16 cellular contexts compared by ENCODE assay signal in the genomic region with DNA sequence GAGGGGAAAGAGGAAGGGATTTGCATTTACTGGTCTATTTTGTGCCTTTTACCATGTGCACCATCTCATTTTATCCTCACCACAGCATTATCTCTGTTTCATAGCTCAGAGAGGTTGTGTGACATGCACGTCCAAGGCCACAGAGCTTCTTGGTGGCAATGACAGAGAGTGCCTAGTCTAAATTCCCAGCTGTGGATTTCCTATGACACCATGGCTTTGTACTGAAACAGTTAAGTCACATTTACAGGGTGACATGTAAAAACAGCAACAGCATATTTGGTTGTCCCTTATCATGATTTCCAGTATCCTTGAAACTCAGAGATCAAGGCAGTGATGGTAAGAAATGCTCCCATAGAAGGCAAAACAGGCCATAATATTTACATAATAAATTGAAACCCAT.
DNase-seq lines count a peak whose midpoint lies in the region; ATAC-seq and TF ChIP-seq lines count a peak whose summit lies in the region.
"Had no signal": no experiment of that assay in that cellular context is flagged by ENCODE, and none has a peak within 500 bp of the region (broad histone marks: within the 10 kb centered on the region; RNA-seq: fewer than 3 reads in every experiment).

No MANE protein-coding gene starts in this region.

- WGBS in psoas muscle, 3 donors: 82 to 89% (median 84%) methylated on average over 1 of the region's 1 CpG

- no peaks in the 10 kb centered on the region for H3K36me3 Mint-ChIP-seq in MCF 10A (ENCODE audit: insufficient read depth, unreplicated experiment)
- H3K36me3 Mint-ChIP-seq in activated T-helper 1 cell treated with anti-CD3 and anti-CD28 coated beads, Interleukin-12 subunit alpha, Interleukin-12 subunit beta, Interleukin-2, Interleukin-4 antibody, amounts not matched to agents 30 ng/mL and 10 ng/mL and 1 ng/mL, durations not matched to agents 14 hours and 24 hours and 36 hours (ENCODE audit: low read depth): no peaks in the 10 kb centered on the region

- TF ChIP-seq CTCF in breast epithelium (IDR thresholded peaks at IDR 0.05): no peak
- no peak for TF ChIP-seq CTCF in MCF 10A (IDR thresholded peaks at IDR 0.05; ENCODE audit: unreplicated experiment)
- no peak for TF ChIP-seq CTCF in psoas muscle (IDR thresholded peaks at IDR 0.05)
- TF ChIP-seq CTCF in upper lobe of right lung (IDR thresholded peaks at IDR 0.05): no peak

- DNase-seq in breast epithelium (ENCODE audit: low spot score in 2 of 2) (no peak), MCF 10A (ENCODE audit: unreplicated experiment) (no peak), left kidney (ENCODE audit: low read depth, low spot score) (peak; percentile 50), psoas muscle (no peak), upper lobe of right lung (no peak), NOMO-1 treated with dmso at 0.1 percent for 144 hours (lab: John Stamatoyannopoulos, UW; ENCODE audit: unreplicated experiment) (no peak)
- DNase-seq in activated CD4-positive, alpha-beta T cell treated with anti-CD3 and anti-CD28 coated beads for 4 hours: no peak
- DNase-seq in activated T-helper 1 cell treated with anti-CD3 and anti-CD28 coated beads, Interleukin-12 subunit alpha, Interleukin-12 subunit beta, Interleukin-2, Interleukin-4 antibody, amounts not matched to agents 30 ng/mL and 10 ng/mL and 1 ng/mL, durations not matched to agents 14 hours and 24 hours and 36 hours (ENCODE audit: low spot score): no peak
- DNase-seq: activated CD4-positive, alpha-beta T cell treated with anti-CD3 and anti-CD28 coated beads, Interleukin-2, amount 10 ng/mL, durations not matched to agents 7 days and 5 days; activated T-cell treated with anti-CD3 and anti-CD28 coated beads, Interleukin-2, amount 50 U/mL, for 24 hours; CD4-positive, alpha-beta T cell; mammary epithelial cell; MM.1S; NCI-H2081 treated with DMSO at 0.1 percent for 48 hours; NCI-H774 had no signal

- H3K4me1 ChIP-seq in breast epithelium (no peaks in the 10 kb centered on the region), psoas muscle (peaks cover 13% of the 10 kb centered on the region), upper lobe of right lung (peaks cover 31% of the 10 kb centered on the region)

- H3K36me3 ChIP-seq in breast epithelium (no peaks in the 10 kb centered on the region), psoas muscle (ENCODE audit: insufficient read depth in 1 of 2, low read depth in 1 of 2) (no peaks in the 10 kb centered on the region), upper lobe of right lung (no peaks in the 10 kb centered on the region)

- H3K4me1 Mint-ChIP-seq in MCF 10A (ENCODE audit: insufficient read depth, unreplicated experiment): no peaks in the 10 kb centered on the region
- no peaks in the 10 kb centered on the region for H3K4me1 Mint-ChIP-seq in activated T-helper 1 cell treated with anti-CD3 and anti-CD28 coated beads, Interleukin-12 subunit alpha, Interleukin-12 subunit beta, Interleukin-2, Interleukin-4 antibody, amounts not matched to agents 30 ng/mL and 10 ng/mL and 1 ng/mL, durations not matched to agents 14 hours and 24 hours and 36 hours (ENCODE audit: low read depth)
- H3K4me1 Mint-ChIP-seq: activated CD4-positive, alpha-beta T cell treated with anti-CD3 and anti-CD28 coated beads, Interleukin-2, amount 10 ng/mL, durations not matched to agents 7 days and 5 days had no signal

- ATAC-seq in psoas muscle (peak in 2 of 4 donors; percentile 19 to 37), upper lobe of right lung (no peak)

- no peaks in the 10 kb centered on the region for H3K9me3 Mint-ChIP-seq in MCF 10A (ENCODE audit: unreplicated experiment)
- no peaks in the 10 kb centered on the region for H3K9me3 Mint-ChIP-seq in activated T-helper 1 cell treated with anti-CD3 and anti-CD28 coated beads, Interleukin-12 subunit alpha, Interleukin-12 subunit beta, Interleukin-2, Interleukin-4 antibody, amounts not matched to agents 30 ng/mL and 10 ng/mL and 1 ng/mL, durations not matched to agents 14 hours and 24 hours and 36 hours
- H3K9me3 Mint-ChIP-seq: activated CD4-positive, alpha-beta T cell treated with anti-CD3 and anti-CD28 coated beads, Interleukin-2, amount 10 ng/mL, durations not matched to agents 7 days and 5 days; activated T-cell treated with anti-CD3 and anti-CD28 coated beads, Interleukin-2, amount 50 U/mL, for 24 hours; CD4-positive, alpha-beta T cell had no signal

- H3K27ac Mint-ChIP-seq in MCF 10A (ENCODE audit: low read depth, unreplicated experiment): no peak overlapping the region
- H3K27ac Mint-ChIP-seq in activated T-helper 1 cell treated with anti-CD3 and anti-CD28 coated beads, Interleukin-12 subunit alpha, Interleukin-12 subunit beta, Interleukin-2, Interleukin-4 antibody, amounts not matched to agents 30 ng/mL and 10 ng/mL and 1 ng/mL, durations not matched to agents 14 hours and 24 hours and 36 hours: no peak overlapping the region
- H3K27ac Mint-ChIP-seq: activated CD4-positive, alpha-beta T cell treated with anti-CD3 and anti-CD28 coated beads, Interleukin-2, amount 10 ng/mL, durations not matched to agents 7 days and 5 days; activated T-cell treated with anti-CD3 and anti-CD28 coated beads, Interleukin-2, amount 50 U/mL, for 24 hours; CD4-positive, alpha-beta T cell had no signal

- no peaks in the 10 kb centered on the region for H3K27me3 ChIP-seq in breast epithelium
- no peaks in the 10 kb centered on the region for H3K27me3 ChIP-seq in psoas muscle (ENCODE audit: insufficient read depth in 3 of 3, low read length in 2 of 3)
- no peaks in the 10 kb centered on the region for H3K27me3 ChIP-seq in upper lobe of right lung

- H3K4me3 ChIP-seq in breast epithelium: no peak overlapping the region
- H3K4me3 ChIP-seq in psoas muscle: no peak overlapping the region
- no peak overlapping the region for H3K4me3 ChIP-seq in upper lobe of right lung

- no peak for TF ChIP-seq POLR2A in breast epithelium (IDR thresholded peaks at IDR 0.05)

- CTCF ChIA-PET in MCF 10A (lab: Yijun Ruan, JAX): interaction anchor here (0.7 to 1.2 kb wide), 4 partner anchors 9 to 78 kb away, joined by 3 to 4 read pairs (median 3); no protein-coding TSS in a partner anchor

- H3K27me3 Mint-ChIP-seq in MCF 10A (ENCODE audit: insufficient read depth, unreplicated experiment): no peaks in the 10 kb centered on the region
- peaks cover 11% of the 10 kb centered on the region for H3K27me3 Mint-ChIP-seq in activated T-helper 1 cell treated with anti-CD3 and anti-CD28 coated beads, Interleukin-12 subunit alpha, Interleukin-12 subunit beta, Interleukin-2, Interleukin-4 antibody, amounts not matched to agents 30 ng/mL and 10 ng/mL and 1 ng/mL, durations not matched to agents 14 hours and 24 hours and 36 hours (ENCODE audit: insufficient read depth)

- H3K9me3 ChIP-seq in breast epithelium (no peaks in the 10 kb centered on the region), psoas muscle (no peaks in the 10 kb centered on the region), upper lobe of right lung (no peaks in the 10 kb centered on the region)

- no TSS peak for BruUV-seq in MCF 10A (replicated peaks; lab: Mats Ljungman, UMichigan)

- intact Hi-C loops in breast epithelium (cut with DNase I; ENCODE audit: low total_unique reads): no loop called here
- intact Hi-C loops in MCF 10A (cut with micrococcal nuclease): no loop called here
- intact Hi-C loops in psoas muscle (cut with DNase I): loop anchor here in 1 of 2 donors (5.0 kb wide), 1 partner anchor 43 kb away; no protein-coding TSS in a partner anchor
- intact Hi-C loops in upper lobe of right lung (cut with DNase I): no loop called here
- intact Hi-C loops in activated T-helper 1 cell treated with anti-CD3 and anti-CD28 coated beads, Interleukin-12 subunit alpha, Interleukin-12 subunit beta, Interleukin-2, Interleukin-4 antibody, amounts not matched to agents 30 ng/mL and 10 ng/mL and 1 ng/mL, durations not matched to agents 14 hours and 24 hours and 36 hours (cut with micrococcal nuclease): no loop called here

- H3K27ac ChIP-seq in breast epithelium (peak overlapping the region; percentile 70 to 72), psoas muscle (peak overlapping the region; percentile 27), upper lobe of right lung (peak overlapping the region; percentile 55)
- H3K27ac ChIP-seq: RWPE1 had no signal

- POLR2A ChIA-PET in MCF 10A (lab: Yijun Ruan, JAX): interaction anchor here (1.0 to 1.1 kb wide), 2 partner anchors 9 to 15 kb away, joined by 3 to 5 read pairs; no protein-coding TSS in a partner anchor

- no peak overlapping the region for H3K4me3 Mint-ChIP-seq in MCF 10A (ENCODE audit: unreplicated experiment)
- H3K4me3 Mint-ChIP-seq in activated T-helper 1 cell treated with anti-CD3 and anti-CD28 coated beads, Interleukin-12 subunit alpha, Interleukin-12 subunit beta, Interleukin-2, Interleukin-4 antibody, amounts not matched to agents 30 ng/mL and 10 ng/mL and 1 ng/mL, durations not matched to agents 14 hours and 24 hours and 36 hours: no peak overlapping the region
- H3K4me3 Mint-ChIP-seq: activated CD4-positive, alpha-beta T cell treated with anti-CD3 and anti-CD28 coated beads, Interleukin-2, amount 10 ng/mL, durations not matched to agents 7 days and 5 days; activated T-cell treated with anti-CD3 and anti-CD28 coated beads, Interleukin-2, amount 50 U/mL, for 24 hours; CD4-positive, alpha-beta T cell had no signal
